ENCODE assay signal across 16 cellular contexts in the genomic region with DNA sequence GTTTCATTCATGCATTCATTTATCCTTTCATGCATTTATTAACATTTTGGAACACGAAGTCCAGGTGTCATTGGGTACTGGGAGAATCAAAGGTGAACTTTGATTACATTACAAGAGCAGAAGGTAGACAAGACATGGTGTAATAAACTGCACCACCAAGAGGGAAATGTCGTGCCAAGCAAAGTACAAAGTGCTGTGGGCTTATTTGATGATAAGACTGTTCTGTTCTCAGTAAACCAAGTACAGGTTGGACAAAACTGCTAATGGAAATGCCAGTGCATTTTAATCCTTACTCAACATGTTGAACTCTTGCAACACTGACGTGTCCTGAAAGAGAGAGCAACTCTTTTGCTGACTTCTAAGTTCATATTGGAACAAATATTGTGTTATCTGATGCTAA.
DNase-seq lines count a peak whose midpoint lies in the region; ATAC-seq and TF ChIP-seq lines count a peak whose summit lies in the region.
"Had no signal": no experiment of that assay in that cellular context is flagged by ENCODE, and none has a peak within 500 bp of the region (broad histone marks: within the 10 kb centered on the region; RNA-seq: fewer than 3 reads in every experiment).

No MANE protein-coding gene starts in this region.

- ATAC-seq in left colon (peak; percentile 71), gastrocnemius medialis (peak; percentile 37 to 58)
- ATAC-seq: CD8-positive, alpha-beta T cell had no signal

- no peak for TF ChIP-seq POLR2A in gastrocnemius medialis (IDR thresholded peaks at IDR 0.05)

- no peaks in the 10 kb centered on the region for H3K9me3 Mint-ChIP-seq in activated naive CD8-positive, alpha-beta T cell treated with anti-CD3 and anti-CD28 coated beads for 36 hours
- no peaks in the 10 kb centered on the region for H3K9me3 Mint-ChIP-seq in activated CD4-positive, alpha-beta T cell treated with anti-CD3 and anti-CD28 coated beads, Interleukin-2, amount 10 ng/mL, durations not matched to agents 24 days and 14 days
- H3K9me3 Mint-ChIP-seq: CD8-positive, alpha-beta T cell; HFFc6 had no signal

- H3K27me3 ChIP-seq in gastrocnemius medialis: no peaks in the 10 kb centered on the region

- DNase-seq in NOMO-1 (lab: John Stamatoyannopoulos, UW; ENCODE audit: unreplicated experiment in 2 of 2) (peak; percentile 5 to 52), NOMO-1 treated with dmso at 0.1 percent for 144 hours (lab: John Stamatoyannopoulos, UW; ENCODE audit: unreplicated experiment) (no peak), choroid plexus epithelial cell (ENCODE audit: low read depth) (peak; percentile 18), left colon (no peak), gastrocnemius medialis (no peak), GM03348 (ENCODE audit: low spot score) (no peak)
- no peak for DNase-seq in activated naive CD8-positive, alpha-beta T cell treated with anti-CD3 and anti-CD28 coated beads for 36 hours
- DNase-seq in activated CD4-positive, alpha-beta T cell treated with anti-CD3 and anti-CD28 coated beads, Interleukin-2, amount 10 ng/mL, durations not matched to agents 24 days and 14 days: no peak
- DNase-seq: CD8-positive, alpha-beta T cell; COR-L47; DND-41; GDM1; HCEC 1CT; HFFc6 had no signal

- H3K4me1 Mint-ChIP-seq in activated naive CD8-positive, alpha-beta T cell treated with anti-CD3 and anti-CD28 coated beads for 36 hours: no peaks in the 10 kb centered on the region
- no peaks in the 10 kb centered on the region for H3K4me1 Mint-ChIP-seq in activated CD4-positive, alpha-beta T cell treated with anti-CD3 and anti-CD28 coated beads, Interleukin-2, amount 10 ng/mL, durations not matched to agents 24 days and 14 days

- H3K27ac Mint-ChIP-seq in activated naive CD8-positive, alpha-beta T cell treated with anti-CD3 and anti-CD28 coated beads for 36 hours: no peak overlapping the region
- no peak overlapping the region for H3K27ac Mint-ChIP-seq in activated CD4-positive, alpha-beta T cell treated with anti-CD3 and anti-CD28 coated beads, Interleukin-2, amount 10 ng/mL, durations not matched to agents 24 days and 14 days
- H3K27ac Mint-ChIP-seq: CD14-positive monocyte; CD8-positive, alpha-beta T cell; HFFc6 had no signal

- no peak overlapping the region for H3K4me3 ChIP-seq in choroid plexus epithelial cell (ENCODE audit: low read depth, low read length)
- H3K4me3 ChIP-seq in gastrocnemius medialis: no peak overlapping the region

- no peak overlapping the region for H3K4me3 Mint-ChIP-seq in activated naive CD8-positive, alpha-beta T cell treated with anti-CD3 and anti-CD28 coated beads for 36 hours
- H3K4me3 Mint-ChIP-seq in activated CD4-positive, alpha-beta T cell treated with anti-CD3 and anti-CD28 coated beads, Interleukin-2, amount 10 ng/mL, durations not matched to agents 24 days and 14 days: no peak overlapping the region
- H3K4me3 Mint-ChIP-seq: CD14-positive monocyte; CD8-positive, alpha-beta T cell; HFFc6 had no signal

- in situ Hi-C loops in gastrocnemius medialis (cut with MboI; ENCODE audit: low sequenced_read_pairs in 4 of 4): no loop called here

- no peak overlapping the region for H3K27ac ChIP-seq in gastrocnemius medialis
- H3K27ac ChIP-seq: 22Rv1 had no signal

- no peaks in the 10 kb centered on the region for H3K36me3 Mint-ChIP-seq in activated naive CD8-positive, alpha-beta T cell treated with anti-CD3 and anti-CD28 coated beads for 36 hours
- no peaks in the 10 kb centered on the region for H3K36me3 Mint-ChIP-seq in activated CD4-positive, alpha-beta T cell treated with anti-CD3 and anti-CD28 coated beads, Interleukin-2, amount 10 ng/mL, durations not matched to agents 24 days and 14 days (ENCODE audit: low read depth)
- H3K36me3 Mint-ChIP-seq: CD14-positive monocyte; CD8-positive, alpha-beta T cell had no signal

- no peaks in the 10 kb centered on the region for H3K9me3 ChIP-seq in gastrocnemius medialis

- intact Hi-C loops in left colon (cut with DNase I, micrococcal nuclease) (no loop called here), gastrocnemius medialis (cut with DNase I; ENCODE audit: low total_unique reads) (no loop called here)
- intact Hi-C loops in activated CD4-positive, alpha-beta T cell treated with anti-CD3 and anti-CD28 coated beads, Interleukin-2, amount 10 ng/mL, durations not matched to agents 24 days and 14 days (cut with micrococcal nuclease): no loop called here

- TF ChIP-seq CTCF in choroid plexus epithelial cell (conservative IDR thresholded peaks at IDR 0.05; ENCODE audit: low read depth, low read length) (no peak), gastrocnemius medialis (IDR thresholded peaks at IDR 0.05 in 4 of 5, conservative IDR thresholded peaks at IDR 0.05 in 1 of 5) (no peak)

- no peaks in the 10 kb centered on the region for H3K27me3 Mint-ChIP-seq in activated naive CD8-positive, alpha-beta T cell treated with anti-CD3 and anti-CD28 coated beads for 36 hours
- no peaks in the 10 kb centered on the region for H3K27me3 Mint-ChIP-seq in activated CD4-positive, alpha-beta T cell treated with anti-CD3 and anti-CD28 coated beads, Interleukin-2, amount 10 ng/mL, durations not matched to agents 24 days and 14 days

- peaks cover 0 to 17% of the 10 kb centered on the region in 2 donors for H3K36me3 ChIP-seq in gastrocnemius medialis

- peaks cover 0 to 7% of the 10 kb centered on the region in 2 donors for H3K4me1 ChIP-seq in gastrocnemius medialis

Comparison
In these comparisons a context has a peak if more than half of its experiments do, and no peak if none do; other contexts are left out.
1. DNase-seq: peak in NOMO-1 (2 of 2) and choroid plexus epithelial cell (single experiment); none in NOMO-1 treated with dmso at 0.1 percent for 144 hours (single experiment), left colon (0 of 2), gastrocnemius medialis (0 of 2), activated naive CD8-positive, alpha-beta T cell treated with anti-CD3 and anti-CD28 coated beads for 36 hours (single experiment), GM03348 (single experiment) and activated CD4-positive, alpha-beta T cell treated with anti-CD3 and anti-CD28 coated beads, Interleukin-2, amount 10 ng/mL, durations not matched to agents 24 days and 14 days (single experiment).